18 cellular contexts compared by ENCODE assay signal in the genomic region with DNA sequence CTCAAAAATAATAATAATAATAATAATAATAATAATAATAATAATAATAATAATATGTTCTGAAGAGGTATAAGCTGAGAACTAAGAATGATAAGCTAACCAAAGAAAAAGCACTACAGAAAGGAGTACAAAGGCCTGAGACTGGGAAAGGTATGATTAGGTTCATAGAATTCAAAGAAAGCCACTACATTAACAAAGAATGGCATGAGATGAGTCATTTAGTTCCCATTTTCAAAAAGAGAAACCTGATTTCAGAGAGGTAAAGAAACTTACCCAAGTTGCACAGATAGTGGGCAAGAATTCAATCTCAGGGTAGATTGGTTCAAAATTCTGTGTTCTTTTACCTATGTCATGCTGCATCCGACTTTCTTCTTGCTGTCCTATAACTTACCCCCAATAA.
DNase-seq lines count a peak whose midpoint lies in the region; ATAC-seq, FAIRE-seq and TF ChIP-seq lines count a peak whose summit lies in the region.
"Had no signal": no experiment of that assay in that cellular context is flagged by ENCODE, and none has a peak within 500 bp of the region (broad histone marks: within the 10 kb centered on the region; RNA-seq: fewer than 3 reads in every experiment).

No MANE protein-coding gene starts in this region.

- H3K36me3 ChIP-seq in astrocyte (ENCODE audit: insufficient read depth, low read length) (no peaks in the 10 kb centered on the region), neural cell (ENCODE audit: insufficient read depth, low read length) (no peaks in the 10 kb centered on the region)
- H3K36me3 ChIP-seq: BLaER1 had no signal

- no peak overlapping the region for H3K27ac Mint-ChIP-seq in activated CD4-positive, alpha-beta T cell treated with anti-CD3 and anti-CD28 coated beads for 36 hours
- no peak overlapping the region for H3K27ac Mint-ChIP-seq in astrocyte (ENCODE audit: unreplicated experiment)
- H3K27ac Mint-ChIP-seq: CD8-positive, alpha-beta memory T cell had no signal

- H3K27me3 ChIP-seq in astrocyte (ENCODE audit: insufficient read depth, low read length) (no peaks in the 10 kb centered on the region), neural cell (ENCODE audit: insufficient read depth, low read depth, low read length) (no peaks in the 10 kb centered on the region)
- H3K27me3 ChIP-seq: BLaER1 had no signal

- no peak for TF ChIP-seq RAD21 in neural cell (conservative IDR thresholded peaks at IDR 0.05)

- TF ChIP-seq CTCF in astrocyte (IDR thresholded peaks at IDR 0.05; ENCODE audit: insufficient read depth, low read depth, low read length): no peak
- TF ChIP-seq CTCF in neural cell (IDR thresholded peaks at IDR 0.05; ENCODE audit: poor library complexity, severe bottlenecking): no peak

- no peak overlapping the region for H3K9ac ChIP-seq in astrocyte (ENCODE audit: low read length)
- H3K9ac ChIP-seq in neural cell (ENCODE audit: low read length): no peak overlapping the region
- H3K9ac ChIP-seq: BLaER1 had no signal

- H3K36me3 Mint-ChIP-seq in activated CD4-positive, alpha-beta T cell treated with anti-CD3 and anti-CD28 coated beads for 36 hours (ENCODE audit: low read depth): no peaks in the 10 kb centered on the region
- no peaks in the 10 kb centered on the region for H3K36me3 Mint-ChIP-seq in astrocyte (ENCODE audit: low read depth, unreplicated experiment)
- H3K36me3 Mint-ChIP-seq: CD8-positive, alpha-beta memory T cell had no signal

- no peak for TF ChIP-seq EP300 in neural cell (conservative IDR thresholded peaks at IDR 0.05; ENCODE audit: poor library complexity, severe bottlenecking)

- H3K27ac ChIP-seq in astrocyte (ENCODE audit: low read depth, low read length) (no peak overlapping the region), neural cell (ENCODE audit: low read length) (peak overlapping the region; percentile 33)
- H3K27ac ChIP-seq: BLaER1, HL-60 had no signal

- H3K79me2 ChIP-seq in astrocyte (ENCODE audit: insufficient read depth, low read length): no peaks in the 10 kb centered on the region
- peaks cover 8% of the 10 kb centered on the region for H3K79me2 ChIP-seq in neural cell (replicated peaks; ENCODE audit: insufficient read depth, low read length)

- intact Hi-C loops in activated CD4-positive, alpha-beta T cell treated with anti-CD3 and anti-CD28 coated beads for 36 hours (cut with DNase I, micrococcal nuclease): loop anchor here in 1 of 2 experiments (2.0 kb wide), 1 partner anchor 20 kb away; no protein-coding TSS in a partner anchor

- no peaks in the 10 kb centered on the region for H3K9me3 Mint-ChIP-seq in activated CD4-positive, alpha-beta T cell treated with anti-CD3 and anti-CD28 coated beads for 36 hours (ENCODE audit: low read depth)
- H3K9me3 Mint-ChIP-seq in astrocyte (ENCODE audit: unreplicated experiment): no peaks in the 10 kb centered on the region
- H3K9me3 Mint-ChIP-seq: CD8-positive, alpha-beta memory T cell; HFFc6 had no signal

- CTCF ChIA-PET in activated CD4-positive, alpha-beta T cell treated with anti-CD3 and anti-CD28 coated beads for 36 hours (lab: Charles Lee): no interaction called here

- no peaks in the 10 kb centered on the region for H3K9me3 ChIP-seq in astrocyte (ENCODE audit: insufficient read depth, low read depth, low read length)
- no peaks in the 10 kb centered on the region for H3K9me3 ChIP-seq in neural cell (ENCODE audit: low read length)
- H3K9me3 ChIP-seq: BLaER1, Caco-2 had no signal

- DNase-seq in activated CD4-positive, alpha-beta T cell treated with anti-CD3 and anti-CD28 coated beads for 36 hours: no peak
- no peak for DNase-seq in activated CD4-positive, alpha-beta T cell treated with anti-CD3 and anti-CD28 coated beads, Interleukin-2, amount 50 U/mL, for 4 hours
- DNase-seq in M059J (ENCODE audit: low read depth) (peak; percentile 41), astrocyte (ENCODE audit: low read depth) (peak; percentile 18), NK-92 (lab: John Stamatoyannopoulos, UW; ENCODE audit: unreplicated experiment) (no peak), NCI-H1105 treated with DMSO at 0.1 percent for 48 hours (lab: John Stamatoyannopoulos, UW) (no peak)
- DNase-seq: 8988T; AML-193; Caco-2; CD8-positive, alpha-beta memory T cell; DND-41; GDM1; HCEC 1CT; HFFc6 had no signal

- ATAC-seq in activated CD4-positive, alpha-beta T cell treated with anti-CD3 and anti-CD28 coated beads for 36 hours: peak; percentile 23
- ATAC-seq in activated CD4-positive, CD25-positive, alpha-beta regulatory T cell treated with anti-CD3 and anti-CD28 coated beads, Interleukin-2, amount 50 U/mL, for 24 hours: no peak

- POLR2A ChIA-PET in activated CD4-positive, alpha-beta T cell treated with anti-CD3 and anti-CD28 coated beads for 36 hours (lab: Charles Lee): no interaction called here

- no peaks in the 10 kb centered on the region for H3K27me3 Mint-ChIP-seq in activated CD4-positive, alpha-beta T cell treated with anti-CD3 and anti-CD28 coated beads for 36 hours
- H3K27me3 Mint-ChIP-seq in astrocyte (ENCODE audit: low read depth, unreplicated experiment): no peaks in the 10 kb centered on the region

- peaks cover 3% of the 10 kb centered on the region for H4K20me1 ChIP-seq in astrocyte (ENCODE audit: insufficient read depth, low read length)
- H4K20me1 ChIP-seq in neural cell (ENCODE audit: insufficient read depth): no peaks in the 10 kb centered on the region
- H4K20me1 ChIP-seq: BLaER1 had no signal

- H3K9me2 ChIP-seq in neural cell (ENCODE audit: insufficient read depth, low read length): no peaks in the 10 kb centered on the region

- FAIRE-seq in astrocyte (lab: Jason Lieb, UNC): peak; percentile 47

- H2AFZ ChIP-seq in astrocyte (ENCODE audit: low read depth, low read length): no peak overlapping the region
- H2AFZ ChIP-seq in neural cell (ENCODE audit: low read depth, low read length): no peak overlapping the region

- no peaks in the 10 kb centered on the region for H3K4me1 ChIP-seq in astrocyte (ENCODE audit: insufficient read depth, low read length)
- H3K4me1 ChIP-seq: BLaER1, Caco-2 had no signal

- H3K4me2 ChIP-seq in astrocyte (ENCODE audit: low read length) (no peak overlapping the region), neural cell (ENCODE audit: low read length) (no peak overlapping the region)
- H3K4me2 ChIP-seq: BLaER1 had no signal

- no peak overlapping the region for H3K4me3 Mint-ChIP-seq in activated CD4-positive, alpha-beta T cell treated with anti-CD3 and anti-CD28 coated beads for 36 hours
- H3K4me3 Mint-ChIP-seq in astrocyte (ENCODE audit: unreplicated experiment): no peak overlapping the region
- H3K4me3 Mint-ChIP-seq: CD8-positive, alpha-beta memory T cell had no signal

- no peaks in the 10 kb centered on the region for H3F3A ChIP-seq in neural cell (ENCODE audit: insufficient read depth, low read length, poor library complexity, severe bottlenecking)

- H3K4me3 ChIP-seq in astrocyte (ENCODE audit: insufficient read depth, low read depth, low read length) (no peak overlapping the region), neural cell (ENCODE audit: low read length) (no peak overlapping the region)
- H3K4me3 ChIP-seq: BLaER1 had no signal

- peaks cover 3% of the 10 kb centered on the region for H3K4me1 Mint-ChIP-seq in activated CD4-positive, alpha-beta T cell treated with anti-CD3 and anti-CD28 coated beads for 36 hours
- H3K4me1 Mint-ChIP-seq in astrocyte (ENCODE audit: low read depth, unreplicated experiment): peaks cover 7% of the 10 kb centered on the region
- H3K4me1 Mint-ChIP-seq: CD8-positive, alpha-beta memory T cell had no signal

TF ChIP-seq in neural cell, 6 proteins besides CTCF, POLR2A, EP300 and RAD21:
- no peak for TF ChIP-seq MXI1 (conservative IDR thresholded peaks at IDR 0.05; ENCODE audit: poor library complexity, severe bottlenecking)
- no peak for TF ChIP-seq TAF1 (IDR thresholded peaks at IDR 0.05; ENCODE audit: low read depth)
- TF ChIP-seq, protein P1, sequence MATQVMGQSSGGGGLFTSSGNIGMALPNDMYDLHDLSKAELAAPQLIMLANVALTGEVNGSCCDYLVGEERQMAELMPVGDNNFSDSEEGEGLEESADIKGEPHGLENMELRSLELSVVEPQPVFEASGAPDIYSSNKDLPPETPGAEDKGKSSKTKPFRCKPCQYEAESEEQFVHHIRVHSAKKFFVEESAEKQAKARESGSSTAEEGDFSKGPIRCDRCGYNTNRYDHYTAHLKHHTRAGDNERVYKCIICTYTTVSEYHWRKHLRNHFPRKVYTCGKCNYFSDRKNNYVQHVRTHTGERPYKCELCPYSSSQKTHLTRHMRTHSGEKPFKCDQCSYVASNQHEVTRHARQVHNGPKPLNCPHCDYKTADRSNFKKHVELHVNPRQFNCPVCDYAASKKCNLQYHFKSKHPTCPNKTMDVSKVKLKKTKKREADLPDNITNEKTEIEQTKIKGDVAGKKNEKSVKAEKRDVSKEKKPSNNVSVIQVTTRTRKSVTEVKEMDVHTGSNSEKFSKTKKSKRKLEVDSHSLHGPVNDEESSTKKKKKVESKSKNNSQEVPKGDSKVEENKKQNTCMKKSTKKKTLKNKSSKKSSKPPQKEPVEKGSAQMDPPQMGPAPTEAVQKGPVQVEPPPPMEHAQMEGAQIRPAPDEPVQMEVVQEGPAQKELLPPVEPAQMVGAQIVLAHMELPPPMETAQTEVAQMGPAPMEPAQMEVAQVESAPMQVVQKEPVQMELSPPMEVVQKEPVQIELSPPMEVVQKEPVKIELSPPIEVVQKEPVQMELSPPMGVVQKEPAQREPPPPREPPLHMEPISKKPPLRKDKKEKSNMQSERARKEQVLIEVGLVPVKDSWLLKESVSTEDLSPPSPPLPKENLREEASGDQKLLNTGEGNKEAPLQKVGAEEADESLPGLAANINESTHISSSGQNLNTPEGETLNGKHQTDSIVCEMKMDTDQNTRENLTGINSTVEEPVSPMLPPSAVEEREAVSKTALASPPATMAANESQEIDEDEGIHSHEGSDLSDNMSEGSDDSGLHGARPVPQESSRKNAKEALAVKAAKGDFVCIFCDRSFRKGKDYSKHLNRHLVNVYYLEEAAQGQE (IDR thresholded peaks at IDR 0.05; ENCODE audit: borderline replicate concordance): no peak
- TF ChIP-seq SMC3 (conservative IDR thresholded peaks at IDR 0.05; ENCODE audit: poor library complexity): no peak
- TF ChIP-seq POLR2AphosphoS5 (IDR thresholded peaks at IDR 0.05): no peak
- TF ChIP-seq EZH2 (IDR thresholded peaks at IDR 0.05; ENCODE audit: borderline replicate concordance, insufficient read depth, low read length, poor library complexity, severe bottlenecking): no peak

Comparison
In these comparisons a context has a peak if more than half of its experiments do, and no peak if none do; other contexts are left out.
1. DNase-seq: peak in M059J (single experiment) and astrocyte (single experiment); none in activated CD4-positive, alpha-beta T cell treated with anti-CD3 and anti-CD28 coated beads for 36 hours (single experiment), activated CD4-positive, alpha-beta T cell treated with anti-CD3 and anti-CD28 coated beads, Interleukin-2, amount 50 U/mL, for 4 hours (0 of 2), NK-92 (single experiment) and NCI-H1105 treated with DMSO at 0.1 percent for 48 hours (single experiment).